9 cellular contexts compared by ENCODE assay signal in genomic region chr1:217272385-217272784, GRCh38.
A peak's percentile ranks its signal among the peaks of the same experiment; 100 is the strongest.
DNase-seq lines count a peak whose midpoint lies in the region; TF ChIP-seq lines count a peak whose summit lies in the region.
"Had no signal": no experiment of that assay in that cellular context is flagged by ENCODE, and none has a peak within 500 bp of the region (broad histone marks: within the 10 kb centered on the region; RNA-seq: fewer than 3 reads in every experiment).

No MANE protein-coding gene starts in this region.

- no peak for TF ChIP-seq CTCF in AG09309 (IDR thresholded peaks at IDR 0.05; ENCODE audit: control insufficient read depth, insufficient read depth, low read depth, low read length, missing control alignments)
- no peak for TF ChIP-seq CTCF in epithelial cell of proximal tubule (conservative IDR thresholded peaks at IDR 0.05; ENCODE audit: low read depth, low read length)

- DNase-seq in AG09309 (ENCODE audit: low read depth) (peak; percentile 42), LHCN-M2 (ENCODE audit: low read depth) (peak; percentile 90), epithelial cell of proximal tubule (ENCODE audit: low read depth) (peak; percentile 9), non-pigmented ciliary epithelial cell (ENCODE audit: low read depth) (peak; percentile 47), globus pallidus (ENCODE audit: low spot score) (no peak), iPS-NIHi11 (ENCODE audit: low spot score) (no peak), UCSD-AML1 (lab: John Stamatoyannopoulos, UW; ENCODE audit: unreplicated experiment) (no peak), AML-193 (lab: John Stamatoyannopoulos, UW) (no peak)

- H3K4me3 ChIP-seq in AG09309 (ENCODE audit: control insufficient read depth, low read depth, low read length) (no peak overlapping the region), epithelial cell of proximal tubule (ENCODE audit: low read depth, low read length) (no peak overlapping the region)
- H3K4me3 ChIP-seq: BLaER1 treated with 17β-estradiol and CSF1 and Interleukin-3, amounts not matched to agents 10 nM and 100 nM had no signal

Comparison
In these comparisons a context has a peak if more than half of its experiments do, and no peak if none do; other contexts are left out.
1. DNase-seq: peak in AG09309 (single experiment), LHCN-M2 (single experiment), epithelial cell of proximal tubule (single experiment) and non-pigmented ciliary epithelial cell (single experiment); none in globus pallidus (single experiment), iPS-NIHi11 (single experiment), UCSD-AML1 (single experiment) and AML-193 (0 of 2).